Comparison of ENCODE assay signal across 1 cellular context in genomic region chr20:18729426-18729825, GRCh38.
A peak's percentile ranks its signal among the peaks of the same experiment; 100 is the strongest.
TF ChIP-seq lines count a peak whose summit lies in the region.

No MANE protein-coding gene starts in this region.

TF ChIP-seq in A549, 52 proteins besides CTCF, POLR2A, EP300 and RAD21:
- no peak for TF ChIP-seq HMGXB4 (CRISPR knock-in tag; IDR thresholded peaks at IDR 0.05; ENCODE audit: borderline replicate concordance)
- peak; percentile 50 for TF ChIP-seq MAFK (IDR thresholded peaks at IDR 0.05; ENCODE audit: partially characterized antibody)
- TF ChIP-seq NR3C1 (IDR thresholded peaks at IDR 0.05): no peak
- TF ChIP-seq USF2 (IDR thresholded peaks at IDR 0.05): no peak
